2 cellular contexts compared by ENCODE assay signal in genomic region chr22:24696551-24697001, GRCh38.
TF ChIP-seq lines count a peak whose summit lies in the region.

No MANE protein-coding gene starts in this region.

TF ChIP-seq in K562, 482 proteins besides CTCF, POLR2A, EP300 and RAD21 (continued from another document):
- no peak for TF ChIP-seq ZNF316 (IDR thresholded peaks at IDR 0.05)
- TF ChIP-seq ZNF398 (CRISPR knock-in tag; IDR thresholded peaks at IDR 0.05): no peak
- no peak for TF ChIP-seq ZFP91 (CRISPR knock-in tag; IDR thresholded peaks at IDR 0.05)
- TF ChIP-seq ZNF512 (tag; IDR thresholded peaks at IDR 0.05): no peak
- no peak for TF ChIP-seq DACH1 (IDR thresholded peaks at IDR 0.05; ENCODE audit: partially characterized antibody)
- no peak for TF ChIP-seq MAFF (IDR thresholded peaks at IDR 0.05; ENCODE audit: low read length)
- no peak for TF ChIP-seq SMAD1 (IDR thresholded peaks at IDR 0.05; ENCODE audit: low read depth, low read length, partially characterized antibody)
- TF ChIP-seq RCOR1 (IDR thresholded peaks at IDR 0.05; ENCODE audit: borderline replicate concordance in 1 of 2, low read depth in 2 of 2, low read length in 2 of 2): no peak
- TF ChIP-seq SETDB1 (IDR thresholded peaks at IDR 0.05; ENCODE audit: low read length): no peak
- no peak for TF ChIP-seq RBM22 (IDR thresholded peaks at IDR 0.05; ENCODE audit: low read depth, low read length, poor library complexity, severe bottlenecking)
TF ChIP-seq in K562: peak in this region for 0.

TF ChIP-seq in HepG2, 621 proteins besides CTCF, POLR2A, EP300 and RAD21 (continued from another document):
- TF ChIP-seq USF2 (IDR thresholded peaks at IDR 0.05; ENCODE audit: low read depth, low read length) (peak; percentile 56), USF2 (CRISPR knock-in tag; IDR thresholded peaks at IDR 0.05; ENCODE audit: borderline replicate concordance) (no peak; the same call in 1 of the 2 replicates), BHLHE40 (IDR thresholded peaks at IDR 0.05; ENCODE audit: low read length) (peak; percentile 38; the same call in 1 of the 2 replicates), MNT (IDR thresholded peaks at IDR 0.05) (peak; percentile 68), PBX2 (CRISPR knock-in tag; IDR thresholded peaks at IDR 0.05) (no peak), MAFF (IDR thresholded peaks at IDR 0.05; ENCODE audit: low read depth, low read length) (no peak), RCOR2 (CRISPR knock-in tag; IDR thresholded peaks at IDR 0.05) (no peak)
TF ChIP-seq in HepG2: peak in this region for 3.
